ENCODE assay signal across 1 cellular context in the genomic region with DNA sequence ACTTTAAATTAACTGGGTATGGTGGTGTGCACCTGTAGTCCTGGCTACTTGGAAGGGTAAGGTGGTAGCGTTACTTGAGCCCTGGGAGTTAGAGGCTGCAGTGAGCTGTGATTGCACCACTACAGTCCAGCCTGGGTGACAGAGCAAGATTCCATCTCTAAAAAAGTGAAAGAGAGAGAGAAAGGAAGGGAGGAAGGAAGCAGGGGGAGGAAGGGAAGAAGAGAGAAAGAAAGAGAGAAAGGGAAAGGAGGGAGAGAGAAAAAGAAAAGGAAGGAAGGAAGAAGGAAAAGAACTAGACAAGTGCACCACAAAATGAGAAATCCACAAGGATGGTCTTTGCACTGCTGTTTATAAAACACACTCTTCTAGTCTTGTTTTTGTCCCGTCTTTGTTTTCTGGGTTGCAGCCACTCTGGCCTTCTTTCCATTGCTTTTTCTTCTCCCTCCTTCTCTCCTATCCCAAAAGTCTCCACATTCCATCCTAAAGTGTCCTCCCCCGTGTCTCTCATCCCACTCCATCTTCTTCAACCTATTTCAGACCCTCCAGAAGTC.
TF ChIP-seq lines count a peak whose summit lies in the region.

No MANE protein-coding gene starts in this region.

TF ChIP-seq in GM23338, 12 proteins besides CTCF, POLR2A, EP300 and RAD21 (continued from another document):
- TF ChIP-seq POLR2AphosphoS5 (IDR thresholded peaks at IDR 0.05; ENCODE audit: low read depth) (no peak), JUNB (IDR thresholded peaks at IDR 0.05; ENCODE audit: unreplicated experiment) (no peak), NANOG (IDR thresholded peaks at IDR 0.05; ENCODE audit: borderline replicate concordance) (no peak), ZNF114 (CRISPR knock-in tag; IDR thresholded peaks at IDR 0.05) (no peak), STAT1 (IDR thresholded peaks at IDR 0.05; ENCODE audit: unreplicated experiment) (no peak), EZH2 (IDR thresholded peaks at IDR 0.05; ENCODE audit: low read depth, unreplicated experiment) (no peak)
- TF ChIP-seq, protein P1, sequence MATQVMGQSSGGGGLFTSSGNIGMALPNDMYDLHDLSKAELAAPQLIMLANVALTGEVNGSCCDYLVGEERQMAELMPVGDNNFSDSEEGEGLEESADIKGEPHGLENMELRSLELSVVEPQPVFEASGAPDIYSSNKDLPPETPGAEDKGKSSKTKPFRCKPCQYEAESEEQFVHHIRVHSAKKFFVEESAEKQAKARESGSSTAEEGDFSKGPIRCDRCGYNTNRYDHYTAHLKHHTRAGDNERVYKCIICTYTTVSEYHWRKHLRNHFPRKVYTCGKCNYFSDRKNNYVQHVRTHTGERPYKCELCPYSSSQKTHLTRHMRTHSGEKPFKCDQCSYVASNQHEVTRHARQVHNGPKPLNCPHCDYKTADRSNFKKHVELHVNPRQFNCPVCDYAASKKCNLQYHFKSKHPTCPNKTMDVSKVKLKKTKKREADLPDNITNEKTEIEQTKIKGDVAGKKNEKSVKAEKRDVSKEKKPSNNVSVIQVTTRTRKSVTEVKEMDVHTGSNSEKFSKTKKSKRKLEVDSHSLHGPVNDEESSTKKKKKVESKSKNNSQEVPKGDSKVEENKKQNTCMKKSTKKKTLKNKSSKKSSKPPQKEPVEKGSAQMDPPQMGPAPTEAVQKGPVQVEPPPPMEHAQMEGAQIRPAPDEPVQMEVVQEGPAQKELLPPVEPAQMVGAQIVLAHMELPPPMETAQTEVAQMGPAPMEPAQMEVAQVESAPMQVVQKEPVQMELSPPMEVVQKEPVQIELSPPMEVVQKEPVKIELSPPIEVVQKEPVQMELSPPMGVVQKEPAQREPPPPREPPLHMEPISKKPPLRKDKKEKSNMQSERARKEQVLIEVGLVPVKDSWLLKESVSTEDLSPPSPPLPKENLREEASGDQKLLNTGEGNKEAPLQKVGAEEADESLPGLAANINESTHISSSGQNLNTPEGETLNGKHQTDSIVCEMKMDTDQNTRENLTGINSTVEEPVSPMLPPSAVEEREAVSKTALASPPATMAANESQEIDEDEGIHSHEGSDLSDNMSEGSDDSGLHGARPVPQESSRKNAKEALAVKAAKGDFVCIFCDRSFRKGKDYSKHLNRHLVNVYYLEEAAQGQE (IDR thresholded peaks at IDR 0.05; ENCODE audit: unreplicated experiment): no peak
- TF ChIP-seq, protein P2, sequence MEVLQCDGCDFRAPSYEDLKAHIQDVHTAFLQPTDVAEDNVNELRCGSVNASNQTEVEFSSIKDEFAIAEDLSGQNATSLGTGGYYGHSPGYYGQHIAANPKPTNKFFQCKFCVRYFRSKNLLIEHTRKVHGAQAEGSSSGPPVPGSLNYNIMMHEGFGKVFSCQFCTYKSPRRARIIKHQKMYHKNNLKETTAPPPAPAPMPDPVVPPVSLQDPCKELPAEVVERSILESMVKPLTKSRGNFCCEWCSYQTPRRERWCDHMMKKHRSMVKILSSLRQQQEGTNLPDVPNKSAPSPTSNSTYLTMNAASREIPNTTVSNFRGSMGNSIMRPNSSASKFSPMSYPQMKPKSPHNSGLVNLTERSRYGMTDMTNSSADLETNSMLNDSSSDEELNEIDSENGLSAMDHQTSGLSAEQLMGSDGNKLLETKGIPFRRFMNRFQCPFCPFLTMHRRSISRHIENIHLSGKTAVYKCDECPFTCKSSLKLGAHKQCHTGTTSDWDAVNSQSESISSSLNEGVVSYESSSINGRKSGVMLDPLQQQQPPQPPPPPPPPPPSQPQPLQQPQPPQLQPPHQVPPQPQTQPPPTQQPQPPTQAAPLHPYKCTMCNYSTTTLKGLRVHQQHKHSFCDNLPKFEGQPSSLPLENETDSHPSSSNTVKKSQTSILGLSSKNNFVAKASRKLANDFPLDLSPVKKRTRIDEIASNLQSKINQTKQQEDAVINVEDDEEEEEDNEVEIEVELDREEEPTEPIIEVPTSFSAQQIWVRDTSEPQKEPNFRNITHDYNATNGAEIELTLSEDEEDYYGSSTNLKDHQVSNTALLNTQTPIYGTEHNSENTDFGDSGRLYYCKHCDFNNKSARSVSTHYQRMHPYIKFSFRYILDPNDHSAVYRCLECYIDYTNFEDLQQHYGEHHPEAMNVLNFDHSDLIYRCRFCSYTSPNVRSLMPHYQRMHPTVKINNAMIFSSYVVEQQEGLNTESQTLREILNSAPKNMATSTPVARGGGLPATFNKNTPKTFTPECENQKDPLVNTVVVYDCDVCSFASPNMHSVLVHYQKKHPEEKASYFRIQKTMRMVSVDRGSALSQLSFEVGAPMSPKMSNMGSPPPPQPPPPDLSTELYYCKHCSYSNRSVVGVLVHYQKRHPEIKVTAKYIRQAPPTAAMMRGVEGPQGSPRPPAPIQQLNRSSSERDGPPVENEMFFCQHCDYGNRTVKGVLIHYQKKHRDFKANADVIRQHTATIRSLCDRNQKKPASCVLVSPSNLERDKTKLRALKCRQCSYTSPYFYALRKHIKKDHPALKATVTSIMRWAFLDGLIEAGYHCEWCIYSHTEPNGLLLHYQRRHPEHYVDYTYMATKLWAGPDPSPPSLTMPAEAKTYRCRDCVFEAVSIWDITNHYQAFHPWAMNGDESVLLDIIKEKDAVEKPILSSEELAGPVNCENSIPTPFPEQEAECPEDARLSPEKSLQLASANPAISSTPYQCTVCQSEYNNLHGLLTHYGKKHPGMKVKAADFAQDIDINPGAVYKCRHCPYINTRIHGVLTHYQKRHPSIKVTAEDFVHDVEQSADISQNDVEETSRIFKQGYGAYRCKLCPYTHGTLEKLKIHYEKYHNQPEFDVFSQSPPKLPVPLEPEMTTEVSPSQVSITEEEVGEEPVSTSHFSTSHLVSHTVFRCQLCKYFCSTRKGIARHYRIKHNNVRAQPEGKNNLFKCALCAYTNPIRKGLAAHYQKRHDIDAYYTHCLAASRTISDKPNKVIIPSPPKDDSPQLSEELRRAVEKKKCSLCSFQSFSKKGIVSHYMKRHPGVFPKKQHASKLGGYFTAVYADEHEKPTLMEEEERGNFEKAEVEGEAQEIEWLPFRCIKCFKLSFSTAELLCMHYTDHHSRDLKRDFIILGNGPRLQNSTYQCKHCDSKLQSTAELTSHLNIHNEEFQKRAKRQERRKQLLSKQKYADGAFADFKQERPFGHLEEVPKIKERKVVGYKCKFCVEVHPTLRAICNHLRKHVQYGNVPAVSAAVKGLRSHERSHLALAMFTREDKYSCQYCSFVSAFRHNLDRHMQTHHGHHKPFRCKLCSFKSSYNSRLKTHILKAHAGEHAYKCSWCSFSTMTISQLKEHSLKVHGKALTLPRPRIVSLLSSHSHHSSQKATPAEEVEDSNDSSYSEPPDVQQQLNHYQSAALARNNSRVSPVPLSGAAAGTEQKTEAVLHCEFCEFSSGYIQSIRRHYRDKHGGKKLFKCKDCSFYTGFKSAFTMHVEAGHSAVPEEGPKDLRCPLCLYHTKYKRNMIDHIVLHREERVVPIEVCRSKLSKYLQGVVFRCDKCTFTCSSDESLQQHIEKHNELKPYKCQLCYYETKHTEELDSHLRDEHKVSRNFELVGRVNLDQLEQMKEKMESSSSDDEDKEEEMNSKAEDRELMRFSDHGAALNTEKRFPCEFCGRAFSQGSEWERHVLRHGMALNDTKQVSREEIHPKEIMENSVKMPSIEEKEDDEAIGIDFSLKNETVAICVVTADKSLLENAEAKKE (CRISPR knock-in tag; IDR thresholded peaks at IDR 0.05): no peak
- TF ChIP-seq, protein P3, sequence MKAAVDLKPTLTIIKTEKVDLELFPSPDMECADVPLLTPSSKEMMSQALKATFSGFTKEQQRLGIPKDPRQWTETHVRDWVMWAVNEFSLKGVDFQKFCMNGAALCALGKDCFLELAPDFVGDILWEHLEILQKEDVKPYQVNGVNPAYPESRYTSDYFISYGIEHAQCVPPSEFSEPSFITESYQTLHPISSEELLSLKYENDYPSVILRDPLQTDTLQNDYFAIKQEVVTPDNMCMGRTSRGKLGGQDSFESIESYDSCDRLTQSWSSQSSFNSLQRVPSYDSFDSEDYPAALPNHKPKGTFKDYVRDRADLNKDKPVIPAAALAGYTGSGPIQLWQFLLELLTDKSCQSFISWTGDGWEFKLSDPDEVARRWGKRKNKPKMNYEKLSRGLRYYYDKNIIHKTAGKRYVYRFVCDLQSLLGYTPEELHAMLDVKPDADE (IDR thresholded peaks at IDR 0.05): no peak
